28 cellular contexts compared by ENCODE assay signal in the genomic region with DNA sequence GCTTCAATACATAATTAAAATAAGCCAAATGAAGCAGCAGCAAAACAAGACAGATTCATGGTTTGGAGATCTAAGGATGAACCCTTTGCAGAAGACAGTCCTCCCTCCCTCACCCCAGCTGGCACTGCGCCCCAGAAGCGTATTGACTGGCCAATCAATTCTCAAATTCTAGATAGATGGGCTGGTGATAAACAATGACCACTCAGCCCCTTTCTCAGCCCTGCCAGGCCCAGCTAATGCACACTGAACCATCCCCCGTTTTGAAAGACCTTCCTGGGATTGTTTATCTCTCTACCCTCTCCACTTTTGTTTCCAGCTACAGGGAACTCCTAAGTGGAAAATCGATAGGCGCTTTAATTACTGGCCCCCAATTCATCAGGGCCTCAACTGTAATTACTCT. TPM values are rescaled to one million over a fixed set of nuclear protein-coding genes. Genes with fewer than 3 reads are reported as not detected.
"Had no signal": no experiment of that assay in that cellular context is flagged by ENCODE, and none has a peak within 500 bp of the region (broad histone marks: within the 10 kb centered on the region; RNA-seq: fewer than 3 reads in every experiment).

No MANE protein-coding gene starts in this region.

- H3K36me3 Mint-ChIP-seq: activated naive CD8-positive, alpha-beta T cell; brain; stimulated activated effector memory CD8-positive, alpha-beta T cell treated with anti-CD3 and anti-CD28 coated beads, Interleukin-12 subunit alpha, Interleukin-12 subunit beta, amount 100 ng/mL, for 72 hours had no signal

- DNase-seq: activated CD4-positive, alpha-beta T cell treated with anti-CD3 and anti-CD28 coated beads for 4 hours; activated CD4-positive, alpha-beta T cell treated with anti-CD3 and anti-CD28 coated beads, Interleukin-2, amount 50 U/mL, for 4 hours; activated effector memory CD4-positive, alpha-beta T cell treated with Interleukin-2 at 50 U/mL for 16 hours; activated naive CD4-positive, alpha-beta T cell treated with Interleukin-2 at 50 U/mL for 16 hours; activated T-cell treated with anti-CD3 and anti-CD28 coated beads for 4 hours; activated T-cell treated with anti-CD3 and anti-CD28 coated beads, Interleukin-2, amount 50 U/mL, for 72 hours; aorta; dorsolateral prefrontal cortex; effector memory CD4-positive, alpha-beta T cell; hippocampal formation; left cardiac atrium; left ventricle myocardium superior; mammary epithelial cell; ovary; sigmoid colon; small intestine; stimulated activated CD4-positive, alpha-beta T cell treated with anti-CD3 and anti-CD28 coated beads, Interleukin-4, amount 100 ng/mL, for 24 hours; trophoblast cell had no signal

- H3K4me1 Mint-ChIP-seq: nephron; stimulated activated effector memory CD8-positive, alpha-beta T cell treated with anti-CD3 and anti-CD28 coated beads, Interleukin-12 subunit alpha, Interleukin-12 subunit beta, amount 100 ng/mL, for 72 hours had no signal

- H3K9me3 Mint-ChIP-seq: activated T-cell treated with anti-CD3 and anti-CD28 coated beads, Interleukin-2, amount 50 U/mL, for 72 hours; nephron; stimulated activated effector memory CD8-positive, alpha-beta T cell treated with anti-CD3 and anti-CD28 coated beads, Interleukin-12 subunit alpha, Interleukin-12 subunit beta, amount 100 ng/mL, for 72 hours; stimulated activated naive CD8-positive, alpha-beta T cell treated with anti-CD3 and anti-CD28 coated beads, Interleukin-15, Interleukin-2, amounts not matched to agents 100 ng/mL and 50 ng/mL, for 24 hours had no signal

- ATAC-seq: activated T-cell treated with anti-CD3 and anti-CD28 coated beads, Interleukin-2, amount 50 U/mL, for 72 hours; gastroesophageal sphincter; left cardiac atrium; left ventricle myocardium superior; stimulated activated effector memory CD8-positive, alpha-beta T cell treated with anti-CD3 and anti-CD28 coated beads, Interleukin-12 subunit alpha, Interleukin-12 subunit beta, amount 100 ng/mL, for 72 hours had no signal

- H3K27ac Mint-ChIP-seq: activated naive CD8-positive, alpha-beta T cell; activated T-cell treated with anti-CD3 and anti-CD28 coated beads, Interleukin-2, amount 50 U/mL, for 72 hours; nephron; progenitor cell of endocrine pancreas; stimulated activated effector memory CD8-positive, alpha-beta T cell treated with anti-CD3 and anti-CD28 coated beads, Interleukin-12 subunit alpha, Interleukin-12 subunit beta, amount 100 ng/mL, for 72 hours; stimulated activated naive CD8-positive, alpha-beta T cell treated with anti-CD3 and anti-CD28 coated beads, Interleukin-15, Interleukin-2, amounts not matched to agents 100 ng/mL and 50 ng/mL, for 24 hours had no signal

- H3K27me3 Mint-ChIP-seq: brain; progenitor cell of endocrine pancreas; stimulated activated naive CD8-positive, alpha-beta T cell treated with anti-CD3 and anti-CD28 coated beads, Interleukin-15, Interleukin-2, amounts not matched to agents 100 ng/mL and 50 ng/mL, for 24 hours had no signal

- H3K4me3 Mint-ChIP-seq: activated naive CD8-positive, alpha-beta T cell; activated T-cell treated with anti-CD3 and anti-CD28 coated beads, Interleukin-2, amount 50 U/mL, for 72 hours; brain; nephron; stimulated activated effector memory CD8-positive, alpha-beta T cell treated with anti-CD3 and anti-CD28 coated beads, Interleukin-12 subunit alpha, Interleukin-12 subunit beta, amount 100 ng/mL, for 72 hours; stimulated activated naive CD8-positive, alpha-beta T cell treated with anti-CD3 and anti-CD28 coated beads, Interleukin-15, Interleukin-2, amounts not matched to agents 100 ng/mL and 50 ng/mL, for 24 hours had no signal

RNA-seq across cellular contexts. Expression of a gene that starts 29.0 kb away (rescaled TPM):
- total RNA-seq: activated T-cell treated with anti-CD3 and anti-CD28 coated beads, Interleukin-2, amount 50 U/mL, for 72 hours; epithelial cell of proximal tubule; left ventricle myocardium superior; mammary epithelial cell; mucosa of gallbladder; ovary; renal cortical epithelial cell had no signal
